35 cellular contexts compared by ENCODE assay signal in the genomic region with DNA sequence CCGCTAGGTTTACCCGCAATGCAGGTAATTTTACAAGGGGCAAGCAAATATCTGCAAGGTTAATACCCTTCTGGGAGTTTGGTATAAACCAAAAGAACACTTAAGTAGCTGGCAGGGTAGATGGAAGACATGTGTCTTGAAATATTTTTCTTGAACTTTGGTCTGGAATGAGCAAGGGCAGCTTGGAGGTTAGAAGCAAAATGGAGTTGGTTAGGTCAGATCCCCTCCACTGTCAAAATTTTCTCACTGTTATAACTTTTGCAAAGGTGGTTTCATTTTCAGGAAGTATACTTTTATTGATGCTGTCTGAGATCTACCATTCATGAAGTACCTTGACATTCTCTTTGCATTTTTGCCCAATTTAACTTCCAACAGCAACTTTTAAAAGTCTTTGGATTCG.
"Had no signal": no experiment of that assay in that cellular context is flagged by ENCODE, and none has a peak within 500 bp of the region (broad histone marks: within the 10 kb centered on the region; RNA-seq: fewer than 3 reads in every experiment).

No MANE protein-coding gene starts in this region.

- H3K27ac ChIP-seq: adrenal gland, body of pancreas, brain microvascular endothelial cell, breast epithelium, colonic mucosa, VCaP had no signal

- H3K4me3 ChIP-seq: adrenal gland, body of pancreas, breast epithelium, colonic mucosa had no signal

- ATAC-seq: activated CD8-positive, alpha-beta T cell treated with anti-CD3 and anti-CD28 coated beads for 36 hours; activated naive CD4-positive, alpha-beta T cell treated with anti-CD3 and anti-CD28 coated beads, Interleukin-2, amount 50 U/mL, for 72 hours; activated T-helper 17 cell treated with anti-CD3 and anti-CD28 coated beads, Interleukin-2, amount 50 U/mL, for 72 hours; body of pancreas had no signal

- H3K9me3 Mint-ChIP-seq: activated B cell treated with CpG ODN at 0.5 μM for 24 hours; activated CD4-positive, alpha-beta memory T cell treated with anti-CD3 and anti-CD28 coated beads for 36 hours; activated CD4-positive, alpha-beta T cell treated with anti-CD3 and anti-CD28 coated beads, Interleukin-2, amount 10 ng/mL, durations not matched to agents 24 days and 14 days; activated CD8-positive, alpha-beta T cell treated with anti-CD3 and anti-CD28 coated beads for 36 hours; activated naive CD4-positive, alpha-beta T cell treated with anti-CD3 and anti-CD28 coated beads for 36 hours; activated naive CD4-positive, alpha-beta T cell treated with anti-CD3 and anti-CD28 coated beads, Interleukin-2, amount 50 U/mL, for 72 hours; activated naive CD8-positive, alpha-beta T cell treated with anti-CD3 and anti-CD28 coated beads for 36 hours; activated T-cell treated with anti-CD3 and anti-CD28 coated beads, Interleukin-2, amount 50 U/mL, for 24 hours; activated T-helper 1 cell treated with anti-CD3 and anti-CD28 coated beads, Interleukin-12 subunit alpha, Interleukin-12 subunit beta, Interleukin-2, Interleukin-4 antibody, amounts not matched to agents 30 ng/mL and 10 ng/mL and 1 ng/mL, durations not matched to agents 14 hours and 24 hours and 36 hours; activated T-helper 17 cell treated with anti-CD3 and anti-CD28 coated beads, Interleukin-2, amount 50 U/mL, for 72 hours; T-helper 1 cell treated with Interleukin-12 subunit alpha and Interleukin-12 subunit beta and Interleukin-4 antibody, amounts not matched to agents 30 μg/mL and 1 μg/mL, for 36 hours; T-helper 2 cell treated with Interferon-gamma antibody and Interleukin-4, amounts not matched to agents 5 μg/mL and 100 μg/mL, for 36 hours had no signal

- DNase-seq: activated B cell treated with CpG ODN at 0.5 μM for 24 hours; activated CD4-positive, alpha-beta memory T cell treated with anti-CD3 and anti-CD28 coated beads for 36 hours; activated CD4-positive, alpha-beta T cell treated with anti-CD3 and anti-CD28 coated beads for 4 hours; activated CD4-positive, alpha-beta T cell treated with anti-CD3 and anti-CD28 coated beads, Interleukin-2, amount 10 ng/mL, durations not matched to agents 24 days and 14 days; activated CD4-positive, alpha-beta T cell treated with anti-CD3 and anti-CD28 coated beads, Interleukin-2, amount 50 U/mL, for 1 hour; activated CD4-positive, alpha-beta T cell treated with anti-CD3 and anti-CD28 coated beads, Interleukin-2, amount 50 U/mL, for 4 hours; activated CD4-positive, CD25-positive, alpha-beta regulatory T cell treated with anti-CD3 and anti-CD28 coated beads, Interleukin-2, amount 50 U/mL, for 72 hours; activated CD8-positive, alpha-beta memory T cell treated with anti-CD3 and anti-CD28 coated beads, Interleukin-2, amount 50 U/mL, for 4 hours; activated CD8-positive, alpha-beta T cell treated with anti-CD3 and anti-CD28 coated beads for 36 hours; activated effector memory CD4-positive, alpha-beta T cell treated with anti-CD3 and anti-CD28 coated beads, Interleukin-2, amount 50 U/mL, for 16 hours; activated gamma-delta T cell treated with Interleukin-2 at 50 U/mL for 16 hours; activated naive CD4-positive, alpha-beta T cell; activated naive CD4-positive, alpha-beta T cell treated with anti-CD3 and anti-CD28 coated beads for 36 hours; activated naive CD4-positive, alpha-beta T cell treated with anti-CD3 and anti-CD28 coated beads, Interleukin-2, amount 50 U/mL, for 16 hours; activated naive CD8-positive, alpha-beta T cell treated with anti-CD3 and anti-CD28 coated beads for 36 hours; activated T-cell treated with anti-CD3 and anti-CD28 coated beads, Interleukin-2, amount 50 U/mL, for 24 hours; activated T-cell treated with anti-CD3 and anti-CD28 coated beads, Interleukin-2, amount 50 U/mL, for 48 hours; adrenal gland; amniotic stem cell; aorta; body of pancreas; brain microvascular endothelial cell; central memory CD4-positive, alpha-beta T cell; colonic mucosa; T-helper 2 cell; T-helper 9 cell had no signal

- H3K9me3 ChIP-seq: adrenal gland, body of pancreas, breast epithelium, colonic mucosa had no signal

- H3K27ac Mint-ChIP-seq: activated B cell treated with CpG ODN at 0.5 μM for 24 hours; activated CD4-positive, alpha-beta memory T cell treated with anti-CD3 and anti-CD28 coated beads for 36 hours; activated CD4-positive, alpha-beta T cell treated with anti-CD3 and anti-CD28 coated beads, Interleukin-2, amount 10 ng/mL, durations not matched to agents 24 days and 14 days; activated CD8-positive, alpha-beta T cell treated with anti-CD3 and anti-CD28 coated beads for 36 hours; activated naive CD4-positive, alpha-beta T cell treated with anti-CD3 and anti-CD28 coated beads for 36 hours; activated naive CD4-positive, alpha-beta T cell treated with anti-CD3 and anti-CD28 coated beads, Interleukin-2, amount 50 U/mL, for 72 hours; activated naive CD8-positive, alpha-beta T cell treated with anti-CD3 and anti-CD28 coated beads for 36 hours; activated T-cell treated with anti-CD3 and anti-CD28 coated beads, Interleukin-2, amount 50 U/mL, for 24 hours; activated T-helper 1 cell treated with anti-CD3 and anti-CD28 coated beads, Interleukin-12 subunit alpha, Interleukin-12 subunit beta, Interleukin-2, Interleukin-4 antibody, amounts not matched to agents 30 ng/mL and 10 ng/mL and 1 ng/mL, durations not matched to agents 14 hours and 24 hours and 36 hours; activated T-helper 17 cell treated with anti-CD3 and anti-CD28 coated beads, Interleukin-2, amount 50 U/mL, for 72 hours; T-helper 1 cell treated with Interleukin-12 subunit alpha and Interleukin-12 subunit beta and Interleukin-4 antibody, amounts not matched to agents 30 μg/mL and 1 μg/mL, for 36 hours; T-helper 2 cell treated with Interferon-gamma antibody and Interleukin-4, amounts not matched to agents 5 μg/mL and 100 μg/mL, for 36 hours had no signal

- H3K36me3 Mint-ChIP-seq: activated CD4-positive, alpha-beta memory T cell treated with anti-CD3 and anti-CD28 coated beads for 36 hours; activated naive CD4-positive, alpha-beta T cell treated with anti-CD3 and anti-CD28 coated beads, Interleukin-2, amount 50 U/mL, for 72 hours; activated naive CD8-positive, alpha-beta T cell treated with anti-CD3 and anti-CD28 coated beads for 36 hours had no signal

- FAIRE-seq: astrocyte, TTC549 had no signal

- H3K27me3 ChIP-seq: adrenal gland, body of pancreas, brain microvascular endothelial cell, breast epithelium, colonic mucosa had no signal

- H3K4me3 Mint-ChIP-seq: activated B cell treated with CpG ODN at 0.5 μM for 24 hours; activated CD4-positive, alpha-beta memory T cell treated with anti-CD3 and anti-CD28 coated beads for 36 hours; activated CD4-positive, alpha-beta T cell treated with anti-CD3 and anti-CD28 coated beads, Interleukin-2, amount 10 ng/mL, durations not matched to agents 24 days and 14 days; activated CD8-positive, alpha-beta T cell treated with anti-CD3 and anti-CD28 coated beads for 36 hours; activated naive CD4-positive, alpha-beta T cell treated with anti-CD3 and anti-CD28 coated beads for 36 hours; activated naive CD8-positive, alpha-beta T cell treated with anti-CD3 and anti-CD28 coated beads for 36 hours; activated T-cell treated with anti-CD3 and anti-CD28 coated beads, Interleukin-2, amount 50 U/mL, for 24 hours; activated T-helper 1 cell treated with anti-CD3 and anti-CD28 coated beads, Interleukin-12 subunit alpha, Interleukin-12 subunit beta, Interleukin-2, Interleukin-4 antibody, amounts not matched to agents 30 ng/mL and 10 ng/mL and 1 ng/mL, durations not matched to agents 14 hours and 24 hours and 36 hours; activated T-helper 17 cell treated with anti-CD3 and anti-CD28 coated beads, Interleukin-2, amount 50 U/mL, for 72 hours; T-helper 1 cell treated with Interleukin-12 subunit alpha and Interleukin-12 subunit beta and Interleukin-4 antibody, amounts not matched to agents 30 μg/mL and 1 μg/mL, for 36 hours; T-helper 2 cell treated with Interferon-gamma antibody and Interleukin-4, amounts not matched to agents 5 μg/mL and 100 μg/mL, for 36 hours had no signal

- H3K4me1 ChIP-seq: adrenal gland, body of pancreas, breast epithelium, colonic mucosa had no signal

- H3K36me3 ChIP-seq: adrenal gland, brain microvascular endothelial cell, breast epithelium, colonic mucosa had no signal

- H3K4me1 Mint-ChIP-seq: activated B cell treated with CpG ODN at 0.5 μM for 24 hours; activated CD4-positive, alpha-beta T cell treated with anti-CD3 and anti-CD28 coated beads, Interleukin-2, amount 10 ng/mL, durations not matched to agents 24 days and 14 days; activated naive CD8-positive, alpha-beta T cell treated with anti-CD3 and anti-CD28 coated beads for 36 hours; activated T-helper 17 cell treated with anti-CD3 and anti-CD28 coated beads, Interleukin-2, amount 50 U/mL, for 72 hours had no signal
